1 cellular context compared by ENCODE assay signal in the genomic region with DNA sequence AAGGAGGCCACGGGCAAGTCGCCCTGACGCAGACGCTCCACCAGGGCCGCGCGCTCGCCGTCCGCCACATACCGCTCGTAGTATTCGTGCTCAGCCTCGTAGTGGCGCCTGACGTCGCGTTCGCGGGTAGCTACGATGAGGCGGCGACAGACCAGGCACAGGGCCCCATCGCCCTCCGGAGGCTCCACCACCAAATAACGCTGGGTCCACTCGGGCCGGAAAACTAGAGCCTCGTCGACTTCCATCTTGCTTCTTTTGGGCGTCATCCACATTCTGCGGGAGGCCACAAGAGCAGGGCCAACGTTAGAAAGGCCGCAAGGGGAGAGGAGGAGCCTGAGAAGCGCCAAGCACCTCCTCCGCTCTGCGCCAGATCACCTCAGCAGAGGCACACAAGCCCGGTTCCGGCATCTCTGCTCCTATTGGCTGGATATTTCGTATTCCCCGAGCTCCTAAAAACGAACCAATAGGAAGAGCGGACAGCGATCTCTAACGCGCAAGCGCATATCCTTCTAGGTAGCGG.
TF ChIP-seq lines count a peak whose summit lies in the region.

A gene (minus strand): TSS at position 326 of the 520 bp plus-strand sequence. CDS start 54 bp downstream, at position 272.

TF ChIP-seq in K562, 482 proteins besides CTCF, POLR2A, EP300 and RAD21 (continued from another document and continues in another):
- TF ChIP-seq FOXA3 (CRISPR knock-in tag; conservative IDR thresholded peaks at IDR 0.05 in 1 of 2, IDR thresholded peaks at IDR 0.05 in 1 of 2) (peak; percentile 13 to 40; a peak in 1 of 4 replicates), DPF2 (IDR thresholded peaks at IDR 0.05) (no peak), NFIX (CRISPR knock-in tag; IDR thresholded peaks at IDR 0.05; ENCODE audit: low read depth) (no peak), SRSF7 (optimal IDR thresholded peaks at IDR 0.05; ENCODE audit: low read depth, low read length) (no peak), ZNF75A (CRISPR knock-in tag; IDR thresholded peaks at IDR 0.05) (no peak), BCL6 (CRISPR knock-in tag; IDR thresholded peaks at IDR 0.05) (no peak), MTA2 (IDR thresholded peaks at IDR 0.05; ENCODE audit: low read depth) (no peak), ETV5 (CRISPR knock-in tag; IDR thresholded peaks at IDR 0.05; ENCODE audit: low read depth) (no peak; the same call in 1 of the 2 replicates), ZBTB1 (CRISPR knock-in tag; IDR thresholded peaks at IDR 0.05; ENCODE audit: borderline replicate concordance, low read depth) (no peak; the same call in 1 of the 2 replicates), MAFG (tag; conservative IDR thresholded peaks at IDR 0.05) (no peak), TCF7L2 (IDR thresholded peaks at IDR 0.05; ENCODE audit: low read depth, low read length) (no peak; the same call in 1 of the 2 replicates), NCOR1 (IDR thresholded peaks at IDR 0.05) (no peak), SP2 (IDR thresholded peaks at IDR 0.05; ENCODE audit: extremely low read depth, low read depth, low read length, poor library complexity, severe bottlenecking) (no peak), MYNN (IDR thresholded peaks at IDR 0.05) (peak; percentile 47; the same call in 1 of the 2 replicates), MYNN (CRISPR knock-in tag; IDR thresholded peaks at IDR 0.05) (no peak), XRCC4 (IDR thresholded peaks at IDR 0.05; ENCODE audit: extremely low read depth, insufficient read depth, insufficient read length) (no peak), MEF2A (IDR thresholded peaks at IDR 0.05; ENCODE audit: control insufficient read depth, low read depth, low read length) (no peak), SMARCC2 (IDR thresholded peaks at IDR 0.05; ENCODE audit: low read depth) (no peak), NFIC (IDR thresholded peaks at IDR 0.05) (peak; percentile 53), HSF4 (CRISPR knock-in tag; IDR thresholded peaks at IDR 0.05; ENCODE audit: borderline replicate concordance) (no peak; the same call in 1 of the 2 replicates), ELF4 (CRISPR knock-in tag; IDR thresholded peaks at IDR 0.05) (peak; percentile 45; the same call in 1 of the 2 replicates), ZKSCAN8 (CRISPR knock-in tag; IDR thresholded peaks at IDR 0.05) (no peak), ZNF347 (CRISPR knock-in tag; IDR thresholded peaks at IDR 0.05; ENCODE audit: low read depth) (no peak), MIER1 (IDR thresholded peaks at IDR 0.05; ENCODE audit: low read depth) (no peak), ZNF184 (CRISPR knock-in tag; IDR thresholded peaks at IDR 0.05) (no peak), CAMTA2 (CRISPR knock-in tag; conservative IDR thresholded peaks at IDR 0.05) (0 out of 2 replicates have a peak, but pooled peaks have one; percentile 61), RBM34 (IDR thresholded peaks at IDR 0.05; ENCODE audit: borderline replicate concordance, insufficient read depth, low read length) (no peak), ZNF699 (CRISPR knock-in tag; IDR thresholded peaks at IDR 0.05; ENCODE audit: insufficient replicate concordance) (no peak), SIRT6 (IDR thresholded peaks at IDR 0.05; ENCODE audit: low read depth, low read length) (no peak), GABPA (tag; conservative IDR thresholded peaks at IDR 0.05; ENCODE audit: low read depth) (no peak), ZBTB7A (IDR thresholded peaks at IDR 0.05; ENCODE audit: borderline replicate concordance, control insufficient read depth, low read depth, low read length) (no peak), HMG20B (CRISPR knock-in tag; IDR thresholded peaks at IDR 0.05) (no peak), RBM22 (IDR thresholded peaks at IDR 0.05; ENCODE audit: low read depth, low read length, poor library complexity, severe bottlenecking) (no peak), MAFF (IDR thresholded peaks at IDR 0.05; ENCODE audit: low read length) (0 out of 2 replicates have a peak, but pooled peaks have one; percentile 2), MCM3 (IDR thresholded peaks at IDR 0.05) (no peak), MCM7 (IDR thresholded peaks at IDR 0.05) (no peak), HEY1 (CRISPR knock-in tag; IDR thresholded peaks at IDR 0.05; ENCODE audit: borderline replicate concordance) (no peak)
- TF ChIP-seq, protein P1, sequence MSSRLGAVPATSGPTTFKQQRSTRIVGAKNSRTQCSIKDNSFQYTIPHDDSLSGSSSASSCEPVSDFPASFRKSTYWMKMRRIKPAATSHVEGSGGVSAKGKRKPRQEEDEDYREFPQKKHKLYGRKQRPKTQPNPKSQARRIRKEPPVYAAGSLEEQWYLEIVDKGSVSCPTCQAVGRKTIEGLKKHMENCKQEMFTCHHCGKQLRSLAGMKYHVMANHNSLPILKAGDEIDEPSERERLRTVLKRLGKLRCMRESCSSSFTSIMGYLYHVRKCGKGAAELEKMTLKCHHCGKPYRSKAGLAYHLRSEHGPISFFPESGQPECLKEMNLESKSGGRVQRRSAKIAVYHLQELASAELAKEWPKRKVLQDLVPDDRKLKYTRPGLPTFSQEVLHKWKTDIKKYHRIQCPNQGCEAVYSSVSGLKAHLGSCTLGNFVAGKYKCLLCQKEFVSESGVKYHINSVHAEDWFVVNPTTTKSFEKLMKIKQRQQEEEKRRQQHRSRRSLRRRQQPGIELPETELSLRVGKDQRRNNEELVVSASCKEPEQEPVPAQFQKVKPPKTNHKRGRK (tag; IDR thresholded peaks at IDR 0.05) = no peak
- TF ChIP-seq, protein P2, sequence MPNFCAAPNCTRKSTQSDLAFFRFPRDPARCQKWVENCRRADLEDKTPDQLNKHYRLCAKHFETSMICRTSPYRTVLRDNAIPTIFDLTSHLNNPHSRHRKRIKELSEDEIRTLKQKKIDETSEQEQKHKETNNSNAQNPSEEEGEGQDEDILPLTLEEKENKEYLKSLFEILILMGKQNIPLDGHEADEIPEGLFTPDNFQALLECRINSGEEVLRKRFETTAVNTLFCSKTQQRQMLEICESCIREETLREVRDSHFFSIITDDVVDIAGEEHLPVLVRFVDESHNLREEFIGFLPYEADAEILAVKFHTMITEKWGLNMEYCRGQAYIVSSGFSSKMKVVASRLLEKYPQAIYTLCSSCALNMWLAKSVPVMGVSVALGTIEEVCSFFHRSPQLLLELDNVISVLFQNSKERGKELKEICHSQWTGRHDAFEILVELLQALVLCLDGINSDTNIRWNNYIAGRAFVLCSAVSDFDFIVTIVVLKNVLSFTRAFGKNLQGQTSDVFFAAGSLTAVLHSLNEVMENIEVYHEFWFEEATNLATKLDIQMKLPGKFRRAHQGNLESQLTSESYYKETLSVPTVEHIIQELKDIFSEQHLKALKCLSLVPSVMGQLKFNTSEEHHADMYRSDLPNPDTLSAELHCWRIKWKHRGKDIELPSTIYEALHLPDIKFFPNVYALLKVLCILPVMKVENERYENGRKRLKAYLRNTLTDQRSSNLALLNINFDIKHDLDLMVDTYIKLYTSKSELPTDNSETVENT (CRISPR knock-in tag; IDR thresholded peaks at IDR 0.05) = peak; percentile 74; the same call in 1 of the 2 replicates
- TF ChIP-seq, protein P3, sequence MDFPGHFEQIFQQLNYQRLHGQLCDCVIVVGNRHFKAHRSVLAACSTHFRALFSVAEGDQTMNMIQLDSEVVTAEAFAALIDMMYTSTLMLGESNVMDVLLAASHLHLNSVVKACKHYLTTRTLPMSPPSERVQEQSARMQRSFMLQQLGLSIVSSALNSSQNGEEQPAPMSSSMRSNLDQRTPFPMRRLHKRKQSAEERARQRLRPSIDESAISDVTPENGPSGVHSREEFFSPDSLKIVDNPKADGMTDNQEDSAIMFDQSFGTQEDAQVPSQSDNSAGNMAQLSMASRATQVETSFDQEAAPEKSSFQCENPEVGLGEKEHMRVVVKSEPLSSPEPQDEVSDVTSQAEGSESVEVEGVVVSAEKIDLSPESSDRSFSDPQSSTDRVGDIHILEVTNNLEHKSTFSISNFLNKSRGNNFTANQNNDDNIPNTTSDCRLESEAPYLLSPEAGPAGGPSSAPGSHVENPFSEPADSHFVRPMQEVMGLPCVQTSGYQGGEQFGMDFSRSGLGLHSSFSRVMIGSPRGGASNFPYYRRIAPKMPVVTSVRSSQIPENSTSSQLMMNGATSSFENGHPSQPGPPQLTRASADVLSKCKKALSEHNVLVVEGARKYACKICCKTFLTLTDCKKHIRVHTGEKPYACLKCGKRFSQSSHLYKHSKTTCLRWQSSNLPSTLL (IDR thresholded peaks at IDR 0.05) = peak; percentile 59; the same call in 1 of the 2 replicates
- TF ChIP-seq, protein P4, sequence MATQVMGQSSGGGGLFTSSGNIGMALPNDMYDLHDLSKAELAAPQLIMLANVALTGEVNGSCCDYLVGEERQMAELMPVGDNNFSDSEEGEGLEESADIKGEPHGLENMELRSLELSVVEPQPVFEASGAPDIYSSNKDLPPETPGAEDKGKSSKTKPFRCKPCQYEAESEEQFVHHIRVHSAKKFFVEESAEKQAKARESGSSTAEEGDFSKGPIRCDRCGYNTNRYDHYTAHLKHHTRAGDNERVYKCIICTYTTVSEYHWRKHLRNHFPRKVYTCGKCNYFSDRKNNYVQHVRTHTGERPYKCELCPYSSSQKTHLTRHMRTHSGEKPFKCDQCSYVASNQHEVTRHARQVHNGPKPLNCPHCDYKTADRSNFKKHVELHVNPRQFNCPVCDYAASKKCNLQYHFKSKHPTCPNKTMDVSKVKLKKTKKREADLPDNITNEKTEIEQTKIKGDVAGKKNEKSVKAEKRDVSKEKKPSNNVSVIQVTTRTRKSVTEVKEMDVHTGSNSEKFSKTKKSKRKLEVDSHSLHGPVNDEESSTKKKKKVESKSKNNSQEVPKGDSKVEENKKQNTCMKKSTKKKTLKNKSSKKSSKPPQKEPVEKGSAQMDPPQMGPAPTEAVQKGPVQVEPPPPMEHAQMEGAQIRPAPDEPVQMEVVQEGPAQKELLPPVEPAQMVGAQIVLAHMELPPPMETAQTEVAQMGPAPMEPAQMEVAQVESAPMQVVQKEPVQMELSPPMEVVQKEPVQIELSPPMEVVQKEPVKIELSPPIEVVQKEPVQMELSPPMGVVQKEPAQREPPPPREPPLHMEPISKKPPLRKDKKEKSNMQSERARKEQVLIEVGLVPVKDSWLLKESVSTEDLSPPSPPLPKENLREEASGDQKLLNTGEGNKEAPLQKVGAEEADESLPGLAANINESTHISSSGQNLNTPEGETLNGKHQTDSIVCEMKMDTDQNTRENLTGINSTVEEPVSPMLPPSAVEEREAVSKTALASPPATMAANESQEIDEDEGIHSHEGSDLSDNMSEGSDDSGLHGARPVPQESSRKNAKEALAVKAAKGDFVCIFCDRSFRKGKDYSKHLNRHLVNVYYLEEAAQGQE (CRISPR knock-in tag; IDR thresholded peaks at IDR 0.05; ENCODE audit: low read depth) = peak; percentile 89
- TF ChIP-seq, protein P5, sequence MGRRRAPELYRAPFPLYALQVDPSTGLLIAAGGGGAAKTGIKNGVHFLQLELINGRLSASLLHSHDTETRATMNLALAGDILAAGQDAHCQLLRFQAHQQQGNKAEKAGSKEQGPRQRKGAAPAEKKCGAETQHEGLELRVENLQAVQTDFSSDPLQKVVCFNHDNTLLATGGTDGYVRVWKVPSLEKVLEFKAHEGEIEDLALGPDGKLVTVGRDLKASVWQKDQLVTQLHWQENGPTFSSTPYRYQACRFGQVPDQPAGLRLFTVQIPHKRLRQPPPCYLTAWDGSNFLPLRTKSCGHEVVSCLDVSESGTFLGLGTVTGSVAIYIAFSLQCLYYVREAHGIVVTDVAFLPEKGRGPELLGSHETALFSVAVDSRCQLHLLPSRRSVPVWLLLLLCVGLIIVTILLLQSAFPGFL (CRISPR knock-in tag; IDR thresholded peaks at IDR 0.05) = peak; percentile 94
- TF ChIP-seq, protein P6, sequence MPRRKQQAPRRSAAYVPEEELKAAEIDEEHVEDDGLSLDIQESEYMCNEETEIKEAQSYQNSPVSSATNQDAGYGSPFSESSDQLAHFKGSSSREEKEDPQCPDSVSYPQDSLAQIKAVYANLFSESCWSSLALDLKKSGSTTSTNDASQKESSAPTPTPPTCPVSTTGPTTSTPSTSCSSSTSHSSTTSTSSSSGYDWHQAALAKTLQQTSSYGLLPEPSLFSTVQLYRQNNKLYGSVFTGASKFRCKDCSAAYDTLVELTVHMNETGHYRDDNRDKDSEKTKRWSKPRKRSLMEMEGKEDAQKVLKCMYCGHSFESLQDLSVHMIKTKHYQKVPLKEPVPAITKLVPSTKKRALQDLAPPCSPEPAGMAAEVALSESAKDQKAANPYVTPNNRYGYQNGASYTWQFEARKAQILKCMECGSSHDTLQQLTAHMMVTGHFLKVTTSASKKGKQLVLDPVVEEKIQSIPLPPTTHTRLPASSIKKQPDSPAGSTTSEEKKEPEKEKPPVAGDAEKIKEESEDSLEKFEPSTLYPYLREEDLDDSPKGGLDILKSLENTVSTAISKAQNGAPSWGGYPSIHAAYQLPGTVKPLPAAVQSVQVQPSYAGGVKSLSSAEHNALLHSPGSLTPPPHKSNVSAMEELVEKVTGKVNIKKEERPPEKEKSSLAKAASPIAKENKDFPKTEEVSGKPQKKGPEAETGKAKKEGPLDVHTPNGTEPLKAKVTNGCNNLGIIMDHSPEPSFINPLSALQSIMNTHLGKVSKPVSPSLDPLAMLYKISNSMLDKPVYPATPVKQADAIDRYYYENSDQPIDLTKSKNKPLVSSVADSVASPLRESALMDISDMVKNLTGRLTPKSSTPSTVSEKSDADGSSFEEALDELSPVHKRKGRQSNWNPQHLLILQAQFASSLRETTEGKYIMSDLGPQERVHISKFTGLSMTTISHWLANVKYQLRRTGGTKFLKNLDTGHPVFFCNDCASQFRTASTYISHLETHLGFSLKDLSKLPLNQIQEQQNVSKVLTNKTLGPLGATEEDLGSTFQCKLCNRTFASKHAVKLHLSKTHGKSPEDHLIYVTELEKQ (CRISPR knock-in tag; IDR thresholded peaks at IDR 0.05) = no peak
- TF ChIP-seq, protein P7, sequence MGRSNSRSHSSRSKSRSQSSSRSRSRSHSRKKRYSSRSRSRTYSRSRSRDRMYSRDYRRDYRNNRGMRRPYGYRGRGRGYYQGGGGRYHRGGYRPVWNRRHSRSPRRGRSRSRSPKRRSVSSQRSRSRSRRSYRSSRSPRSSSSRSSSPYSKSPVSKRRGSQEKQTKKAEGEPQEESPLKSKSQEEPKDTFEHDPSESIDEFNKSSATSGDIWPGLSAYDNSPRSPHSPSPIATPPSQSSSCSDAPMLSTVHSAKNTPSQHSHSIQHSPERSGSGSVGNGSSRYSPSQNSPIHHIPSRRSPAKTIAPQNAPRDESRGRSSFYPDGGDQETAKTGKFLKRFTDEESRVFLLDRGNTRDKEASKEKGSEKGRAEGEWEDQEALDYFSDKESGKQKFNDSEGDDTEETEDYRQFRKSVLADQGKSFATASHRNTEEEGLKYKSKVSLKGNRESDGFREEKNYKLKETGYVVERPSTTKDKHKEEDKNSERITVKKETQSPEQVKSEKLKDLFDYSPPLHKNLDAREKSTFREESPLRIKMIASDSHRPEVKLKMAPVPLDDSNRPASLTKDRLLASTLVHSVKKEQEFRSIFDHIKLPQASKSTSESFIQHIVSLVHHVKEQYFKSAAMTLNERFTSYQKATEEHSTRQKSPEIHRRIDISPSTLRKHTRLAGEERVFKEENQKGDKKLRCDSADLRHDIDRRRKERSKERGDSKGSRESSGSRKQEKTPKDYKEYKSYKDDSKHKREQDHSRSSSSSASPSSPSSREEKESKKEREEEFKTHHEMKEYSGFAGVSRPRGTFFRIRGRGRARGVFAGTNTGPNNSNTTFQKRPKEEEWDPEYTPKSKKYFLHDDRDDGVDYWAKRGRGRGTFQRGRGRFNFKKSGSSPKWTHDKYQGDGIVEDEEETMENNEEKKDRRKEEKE (IDR thresholded peaks at IDR 0.05; ENCODE audit: borderline replicate concordance in 1 of 2, control insufficient read depth in 1 of 2, low read depth in 2 of 2, low read length in 1 of 2) = no peak
